Comparison of ENCODE assay signal across 1 cellular context in the genomic region with DNA sequence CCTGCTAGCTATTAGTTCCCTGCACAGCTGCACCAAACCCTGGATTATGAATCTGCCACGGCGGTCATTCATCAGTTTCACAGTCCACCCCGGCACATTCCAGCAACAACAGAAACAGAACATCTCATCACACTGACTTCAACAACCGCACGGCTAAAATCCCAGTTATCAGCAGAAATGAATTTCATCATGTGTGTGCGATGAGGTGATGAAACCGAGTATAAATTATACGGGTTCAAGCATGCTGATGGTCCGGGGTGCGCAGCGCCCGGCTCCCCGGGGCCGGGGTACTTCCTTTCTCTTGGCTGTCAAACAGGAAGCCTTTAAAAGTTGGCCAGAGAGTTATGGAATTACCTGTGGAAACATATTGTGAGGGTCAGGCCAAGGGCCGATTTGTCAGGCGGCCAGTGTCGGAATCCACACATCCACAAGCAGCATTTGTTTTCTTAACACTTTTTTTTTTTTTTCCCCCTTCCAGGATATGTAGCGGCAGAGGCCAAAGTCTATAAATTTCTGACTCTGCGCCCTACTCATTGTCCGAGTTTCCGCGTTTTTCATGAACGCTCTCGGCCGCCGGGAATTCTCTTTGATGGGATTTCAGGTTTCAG.
TF ChIP-seq lines count a peak whose summit lies in the region.

No MANE protein-coding gene starts in this region.

TF ChIP-seq in endothelial cell of umbilical vein, 7 proteins besides CTCF, POLR2A, EP300 and RAD21:
- TF ChIP-seq EZH2 (IDR thresholded peaks at IDR 0.05; ENCODE audit: borderline replicate concordance, low read depth, low read length, severe bottlenecking), result no peak
- TF ChIP-seq JUN (IDR thresholded peaks at IDR 0.05; ENCODE audit: borderline replicate concordance, insufficient read depth, insufficient read length, low read depth), result no peak
- peak; percentile 53 for TF ChIP-seq POLR2AphosphoS5 (IDR thresholded peaks at IDR 0.05; ENCODE audit: insufficient read depth, low read depth, low read length)
- peak; percentile 38 for TF ChIP-seq FOS (IDR thresholded peaks at IDR 0.05; ENCODE audit: borderline replicate concordance, insufficient read depth, low read length)
